1 cellular context compared by ENCODE assay signal in the genomic region with DNA sequence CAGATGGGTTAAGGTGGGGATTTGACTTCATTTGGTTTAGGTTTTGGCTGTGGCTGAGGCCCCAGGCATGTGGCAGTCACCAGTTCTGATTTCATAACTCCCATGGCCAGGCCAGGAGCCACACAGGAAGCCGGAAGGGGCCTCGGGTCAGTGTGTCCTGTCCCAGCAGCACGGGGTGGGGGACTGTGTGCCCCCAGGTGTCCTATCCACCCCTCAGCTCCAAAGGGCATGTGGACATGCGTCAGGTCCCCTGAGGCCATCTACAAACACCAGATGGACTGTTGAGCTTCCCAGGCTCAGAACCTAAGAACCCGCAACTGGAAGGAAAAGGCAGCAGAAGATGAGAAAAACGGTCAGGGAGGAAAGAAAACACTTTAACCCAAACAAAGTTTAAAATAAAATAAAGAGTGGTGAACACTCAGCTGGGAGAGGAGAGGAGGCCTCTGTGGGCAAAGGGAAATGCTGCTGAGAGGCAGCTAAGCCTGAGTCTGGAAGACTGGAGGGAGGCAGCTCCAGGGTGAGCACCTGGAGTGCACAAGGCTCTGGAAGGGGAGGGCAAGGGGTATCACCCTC.
TF ChIP-seq lines count a peak whose summit lies in the region.

No MANE protein-coding gene starts in this region.

TF ChIP-seq in HepG2, 621 proteins besides CTCF, POLR2A, EP300 and RAD21 (continued from another document and continues in another):
- TF ChIP-seq, protein P1, sequence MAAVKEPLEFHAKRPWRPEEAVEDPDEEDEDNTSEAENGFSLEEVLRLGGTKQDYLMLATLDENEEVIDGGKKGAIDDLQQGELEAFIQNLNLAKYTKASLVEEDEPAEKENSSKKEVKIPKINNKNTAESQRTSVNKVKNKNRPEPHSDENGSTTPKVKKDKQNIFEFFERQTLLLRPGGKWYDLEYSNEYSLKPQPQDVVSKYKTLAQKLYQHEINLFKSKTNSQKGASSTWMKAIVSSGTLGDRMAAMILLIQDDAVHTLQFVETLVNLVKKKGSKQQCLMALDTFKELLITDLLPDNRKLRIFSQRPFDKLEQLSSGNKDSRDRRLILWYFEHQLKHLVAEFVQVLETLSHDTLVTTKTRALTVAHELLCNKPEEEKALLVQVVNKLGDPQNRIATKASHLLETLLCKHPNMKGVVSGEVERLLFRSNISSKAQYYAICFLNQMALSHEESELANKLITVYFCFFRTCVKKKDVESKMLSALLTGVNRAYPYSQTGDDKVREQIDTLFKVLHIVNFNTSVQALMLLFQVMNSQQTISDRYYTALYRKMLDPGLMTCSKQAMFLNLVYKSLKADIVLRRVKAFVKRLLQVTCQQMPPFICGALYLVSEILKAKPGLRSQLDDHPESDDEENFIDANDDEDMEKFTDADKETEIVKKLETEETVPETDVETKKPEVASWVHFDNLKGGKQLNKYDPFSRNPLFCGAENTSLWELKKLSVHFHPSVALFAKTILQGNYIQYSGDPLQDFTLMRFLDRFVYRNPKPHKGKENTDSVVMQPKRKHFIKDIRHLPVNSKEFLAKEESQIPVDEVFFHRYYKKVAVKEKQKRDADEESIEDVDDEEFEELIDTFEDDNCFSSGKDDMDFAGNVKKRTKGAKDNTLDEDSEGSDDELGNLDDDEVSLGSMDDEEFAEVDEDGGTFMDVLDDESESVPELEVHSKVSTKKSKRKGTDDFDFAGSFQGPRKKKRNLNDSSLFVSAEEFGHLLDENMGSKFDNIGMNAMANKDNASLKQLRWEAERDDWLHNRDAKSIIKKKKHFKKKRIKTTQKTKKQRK (IDR thresholded peaks at IDR 0.05; ENCODE audit: low read length), result no peak
- TF ChIP-seq, protein P2, sequence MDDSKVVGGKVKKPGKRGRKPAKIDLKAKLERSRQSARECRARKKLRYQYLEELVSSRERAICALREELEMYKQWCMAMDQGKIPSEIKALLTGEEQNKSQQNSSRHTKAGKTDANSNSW (CRISPR knock-in tag; IDR thresholded peaks at IDR 0.05; ENCODE audit: borderline replicate concordance), result no peak
- TF ChIP-seq, protein P3, sequence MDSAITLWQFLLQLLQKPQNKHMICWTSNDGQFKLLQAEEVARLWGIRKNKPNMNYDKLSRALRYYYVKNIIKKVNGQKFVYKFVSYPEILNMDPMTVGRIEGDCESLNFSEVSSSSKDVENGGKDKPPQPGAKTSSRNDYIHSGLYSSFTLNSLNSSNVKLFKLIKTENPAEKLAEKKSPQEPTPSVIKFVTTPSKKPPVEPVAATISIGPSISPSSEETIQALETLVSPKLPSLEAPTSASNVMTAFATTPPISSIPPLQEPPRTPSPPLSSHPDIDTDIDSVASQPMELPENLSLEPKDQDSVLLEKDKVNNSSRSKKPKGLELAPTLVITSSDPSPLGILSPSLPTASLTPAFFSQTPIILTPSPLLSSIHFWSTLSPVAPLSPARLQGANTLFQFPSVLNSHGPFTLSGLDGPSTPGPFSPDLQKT (CRISPR knock-in tag; IDR thresholded peaks at IDR 0.05; ENCODE audit: borderline replicate concordance), result no peak
- TF ChIP-seq ZNF33B (CRISPR knock-in tag; IDR thresholded peaks at IDR 0.05) (no peak), ZNF644 (CRISPR knock-in tag; IDR thresholded peaks at IDR 0.05; ENCODE audit: low read depth) (peak; percentile 95), MXD4 (CRISPR knock-in tag; IDR thresholded peaks at IDR 0.05) (peak; percentile 71; the same call in 1 of the 2 replicates), EHMT2 (IDR thresholded peaks at IDR 0.05; ENCODE audit: borderline replicate concordance, low read depth, low read length) (no peak), TMF1 (CRISPR knock-in tag; IDR thresholded peaks at IDR 0.05; ENCODE audit: low read depth) (no peak), ZNF782 (CRISPR knock-in tag; IDR thresholded peaks at IDR 0.05; ENCODE audit: borderline replicate concordance) (0 out of 2 replicates have a peak, but pooled peaks have one; percentile 18), THYN1 (CRISPR knock-in tag; IDR thresholded peaks at IDR 0.05; ENCODE audit: borderline replicate concordance, low read depth) (0 out of 2 replicates have a peak, but pooled peaks have one; percentile 27), HDAC1 (CRISPR knock-in tag; IDR thresholded peaks at IDR 0.05) (peak; percentile 97), RFX3 (CRISPR knock-in tag; IDR thresholded peaks at IDR 0.05) (no peak), ZBTB21 (CRISPR knock-in tag; IDR thresholded peaks at IDR 0.05) (no peak), IRX3 (CRISPR knock-in tag; IDR thresholded peaks at IDR 0.05; ENCODE audit: borderline replicate concordance, low read depth) (0 out of 2 replicates have a peak, but pooled peaks have one; percentile 59), SMARCC2 (IDR thresholded peaks at IDR 0.05) (no peak), NR3C1 (CRISPR knock-in tag; IDR thresholded peaks at IDR 0.05) (no peak), NBN (conservative IDR thresholded peaks at IDR 0.05) (no peak), CBFB (CRISPR knock-in tag; IDR thresholded peaks at IDR 0.05) (peak; percentile 57), ZFP41 (CRISPR knock-in tag; IDR thresholded peaks at IDR 0.05; ENCODE audit: borderline replicate concordance) (peak; percentile 79; the same call in 1 of the 2 replicates), ARNT2 (CRISPR knock-in tag; IDR thresholded peaks at IDR 0.05; ENCODE audit: low read depth) (peak; percentile 66; the same call in 1 of the 2 replicates), REL (CRISPR knock-in tag; conservative IDR thresholded peaks at IDR 0.05) (no peak), ZNF605 (CRISPR knock-in tag; IDR thresholded peaks at IDR 0.05) (0 out of 2 replicates have a peak, but pooled peaks have one; percentile 29), ZEB1 (IDR thresholded peaks at IDR 0.05; ENCODE audit: insufficient replicate concordance, low read depth) (peak; percentile 73), TBX2 (CRISPR knock-in tag; IDR thresholded peaks at IDR 0.05; ENCODE audit: borderline replicate concordance) (peak; percentile 88; the same call in 1 of the 2 replicates), ZNF619 (CRISPR knock-in tag; IDR thresholded peaks at IDR 0.05) (peak; percentile 69; the same call in 1 of the 2 replicates), NFYC (CRISPR knock-in tag; IDR thresholded peaks at IDR 0.05) (peak; percentile 23; the same call in 1 of the 2 replicates), ZNF225 (CRISPR knock-in tag; IDR thresholded peaks at IDR 0.05) (no peak)
- TF ChIP-seq, protein P4, sequence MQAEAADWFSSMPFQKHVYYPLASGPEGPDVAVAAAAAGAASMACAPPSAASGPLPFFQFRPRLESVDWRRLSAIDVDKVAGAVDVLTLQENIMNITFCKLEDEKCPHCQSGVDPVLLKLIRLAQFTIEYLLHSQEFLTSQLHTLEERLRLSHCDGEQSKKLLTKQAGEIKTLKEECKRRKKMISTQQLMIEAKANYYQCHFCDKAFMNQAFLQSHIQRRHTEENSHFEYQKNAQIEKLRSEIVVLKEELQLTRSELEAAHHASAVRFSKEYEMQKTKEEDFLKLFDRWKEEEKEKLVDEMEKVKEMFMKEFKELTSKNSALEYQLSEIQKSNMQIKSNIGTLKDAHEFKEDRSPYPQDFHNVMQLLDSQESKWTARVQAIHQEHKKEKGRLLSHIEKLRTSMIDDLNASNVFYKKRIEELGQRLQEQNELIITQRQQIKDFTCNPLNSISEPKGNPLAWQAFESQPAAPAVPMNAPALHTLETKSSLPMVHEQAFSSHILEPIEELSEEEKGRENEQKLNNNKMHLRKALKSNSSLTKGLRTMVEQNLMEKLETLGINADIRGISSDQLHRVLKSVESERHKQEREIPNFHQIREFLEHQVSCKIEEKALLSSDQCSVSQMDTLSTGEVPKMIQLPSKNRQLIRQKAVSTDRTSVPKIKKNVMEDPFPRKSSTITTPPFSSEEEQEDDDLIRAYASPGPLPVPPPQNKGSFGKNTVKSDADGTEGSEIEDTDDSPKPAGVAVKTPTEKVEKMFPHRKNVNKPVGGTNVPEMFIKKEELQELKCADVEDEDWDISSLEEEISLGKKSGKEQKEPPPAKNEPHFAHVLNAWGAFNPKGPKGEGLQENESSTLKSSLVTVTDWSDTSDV (CRISPR knock-in tag; IDR thresholded peaks at IDR 0.05), result no peak
- TF ChIP-seq, protein P5, sequence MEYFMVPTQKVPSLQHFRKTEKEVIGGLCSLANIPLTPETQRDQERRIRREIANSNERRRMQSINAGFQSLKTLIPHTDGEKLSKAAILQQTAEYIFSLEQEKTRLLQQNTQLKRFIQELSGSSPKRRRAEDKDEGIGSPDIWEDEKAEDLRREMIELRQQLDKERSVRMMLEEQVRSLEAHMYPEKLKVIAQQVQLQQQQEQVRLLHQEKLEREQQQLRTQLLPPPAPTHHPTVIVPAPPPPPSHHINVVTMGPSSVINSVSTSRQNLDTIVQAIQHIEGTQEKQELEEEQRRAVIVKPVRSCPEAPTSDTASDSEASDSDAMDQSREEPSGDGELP (IDR thresholded peaks at IDR 0.05; ENCODE audit: borderline replicate concordance, low read depth), result peak; percentile 78; the same call in 1 of the 2 replicates
- TF ChIP-seq, protein P6, sequence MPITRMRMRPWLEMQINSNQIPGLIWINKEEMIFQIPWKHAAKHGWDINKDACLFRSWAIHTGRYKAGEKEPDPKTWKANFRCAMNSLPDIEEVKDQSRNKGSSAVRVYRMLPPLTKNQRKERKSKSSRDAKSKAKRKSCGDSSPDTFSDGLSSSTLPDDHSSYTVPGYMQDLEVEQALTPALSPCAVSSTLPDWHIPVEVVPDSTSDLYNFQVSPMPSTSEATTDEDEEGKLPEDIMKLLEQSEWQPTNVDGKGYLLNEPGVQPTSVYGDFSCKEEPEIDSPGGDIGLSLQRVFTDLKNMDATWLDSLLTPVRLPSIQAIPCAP (CRISPR knock-in tag; IDR thresholded peaks at IDR 0.05; ENCODE audit: low read depth), result 0 out of 2 replicates have a peak, but pooled peaks have one; percentile 61
- TF ChIP-seq, protein P7, sequence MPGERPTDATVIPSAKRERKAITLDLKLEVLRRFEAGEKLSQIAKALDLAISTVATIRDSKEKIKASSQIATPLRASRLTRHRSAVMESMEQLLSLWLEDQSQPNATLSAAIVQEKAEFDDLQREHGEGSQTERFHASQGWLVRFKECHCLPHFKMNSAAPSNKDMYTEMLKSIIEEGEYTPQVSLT (CRISPR knock-in tag; IDR thresholded peaks at IDR 0.05; ENCODE audit: borderline replicate concordance, low read depth), result no peak
- TF ChIP-seq, protein P8, sequence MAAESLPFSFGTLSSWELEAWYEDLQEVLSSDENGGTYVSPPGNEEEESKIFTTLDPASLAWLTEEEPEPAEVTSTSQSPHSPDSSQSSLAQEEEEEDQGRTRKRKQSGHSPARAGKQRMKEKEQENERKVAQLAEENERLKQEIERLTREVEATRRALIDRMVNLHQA (CRISPR knock-in tag; IDR thresholded peaks at IDR 0.05), result no peak
- TF ChIP-seq, protein P9, sequence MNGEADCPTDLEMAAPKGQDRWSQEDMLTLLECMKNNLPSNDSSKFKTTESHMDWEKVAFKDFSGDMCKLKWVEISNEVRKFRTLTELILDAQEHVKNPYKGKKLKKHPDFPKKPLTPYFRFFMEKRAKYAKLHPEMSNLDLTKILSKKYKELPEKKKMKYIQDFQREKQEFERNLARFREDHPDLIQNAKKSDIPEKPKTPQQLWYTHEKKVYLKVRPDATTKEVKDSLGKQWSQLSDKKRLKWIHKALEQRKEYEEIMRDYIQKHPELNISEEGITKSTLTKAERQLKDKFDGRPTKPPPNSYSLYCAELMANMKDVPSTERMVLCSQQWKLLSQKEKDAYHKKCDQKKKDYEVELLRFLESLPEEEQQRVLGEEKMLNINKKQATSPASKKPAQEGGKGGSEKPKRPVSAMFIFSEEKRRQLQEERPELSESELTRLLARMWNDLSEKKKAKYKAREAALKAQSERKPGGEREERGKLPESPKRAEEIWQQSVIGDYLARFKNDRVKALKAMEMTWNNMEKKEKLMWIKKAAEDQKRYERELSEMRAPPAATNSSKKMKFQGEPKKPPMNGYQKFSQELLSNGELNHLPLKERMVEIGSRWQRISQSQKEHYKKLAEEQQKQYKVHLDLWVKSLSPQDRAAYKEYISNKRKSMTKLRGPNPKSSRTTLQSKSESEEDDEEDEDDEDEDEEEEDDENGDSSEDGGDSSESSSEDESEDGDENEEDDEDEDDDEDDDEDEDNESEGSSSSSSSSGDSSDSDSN (CRISPR knock-in tag; IDR thresholded peaks at IDR 0.05), result peak; percentile 71; the same call in 1 of the 2 replicates
- TF ChIP-seq, protein P10, sequence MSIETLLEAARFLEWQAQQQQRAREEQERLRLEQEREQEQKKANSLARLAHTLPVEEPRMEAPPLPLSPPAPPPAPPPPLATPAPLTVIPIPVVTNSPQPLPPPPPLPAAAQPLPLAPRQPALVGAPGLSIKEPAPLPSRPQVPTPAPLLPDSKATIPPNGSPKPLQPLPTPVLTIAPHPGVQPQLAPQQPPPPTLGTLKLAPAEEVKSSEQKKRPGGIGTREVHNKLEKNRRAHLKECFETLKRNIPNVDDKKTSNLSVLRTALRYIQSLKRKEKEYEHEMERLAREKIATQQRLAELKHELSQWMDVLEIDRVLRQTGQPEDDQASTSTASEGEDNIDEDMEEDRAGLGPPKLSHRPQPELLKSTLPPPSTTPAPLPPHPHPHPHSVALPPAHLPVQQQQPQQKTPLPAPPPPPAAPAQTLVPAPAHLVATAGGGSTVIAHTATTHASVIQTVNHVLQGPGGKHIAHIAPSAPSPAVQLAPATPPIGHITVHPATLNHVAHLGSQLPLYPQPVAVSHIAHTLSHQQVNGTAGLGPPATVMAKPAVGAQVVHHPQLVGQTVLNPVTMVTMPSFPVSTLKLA (IDR thresholded peaks at IDR 0.05), result no peak
- TF ChIP-seq, protein P11, sequence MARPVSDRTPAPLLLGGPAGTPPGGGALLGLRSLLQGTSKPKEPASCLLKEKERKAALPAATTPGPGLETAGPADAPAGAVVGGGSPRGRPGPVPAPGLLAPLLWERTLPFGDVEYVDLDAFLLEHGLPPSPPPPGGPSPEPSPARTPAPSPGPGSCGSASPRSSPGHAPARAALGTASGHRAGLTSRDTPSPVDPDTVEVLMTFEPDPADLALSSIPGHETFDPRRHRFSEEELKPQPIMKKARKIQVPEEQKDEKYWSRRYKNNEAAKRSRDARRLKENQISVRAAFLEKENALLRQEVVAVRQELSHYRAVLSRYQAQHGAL (CRISPR knock-in tag; IDR thresholded peaks at IDR 0.05; ENCODE audit: not compliant biosample characterization), result no peak
- TF ChIP-seq, protein P12, sequence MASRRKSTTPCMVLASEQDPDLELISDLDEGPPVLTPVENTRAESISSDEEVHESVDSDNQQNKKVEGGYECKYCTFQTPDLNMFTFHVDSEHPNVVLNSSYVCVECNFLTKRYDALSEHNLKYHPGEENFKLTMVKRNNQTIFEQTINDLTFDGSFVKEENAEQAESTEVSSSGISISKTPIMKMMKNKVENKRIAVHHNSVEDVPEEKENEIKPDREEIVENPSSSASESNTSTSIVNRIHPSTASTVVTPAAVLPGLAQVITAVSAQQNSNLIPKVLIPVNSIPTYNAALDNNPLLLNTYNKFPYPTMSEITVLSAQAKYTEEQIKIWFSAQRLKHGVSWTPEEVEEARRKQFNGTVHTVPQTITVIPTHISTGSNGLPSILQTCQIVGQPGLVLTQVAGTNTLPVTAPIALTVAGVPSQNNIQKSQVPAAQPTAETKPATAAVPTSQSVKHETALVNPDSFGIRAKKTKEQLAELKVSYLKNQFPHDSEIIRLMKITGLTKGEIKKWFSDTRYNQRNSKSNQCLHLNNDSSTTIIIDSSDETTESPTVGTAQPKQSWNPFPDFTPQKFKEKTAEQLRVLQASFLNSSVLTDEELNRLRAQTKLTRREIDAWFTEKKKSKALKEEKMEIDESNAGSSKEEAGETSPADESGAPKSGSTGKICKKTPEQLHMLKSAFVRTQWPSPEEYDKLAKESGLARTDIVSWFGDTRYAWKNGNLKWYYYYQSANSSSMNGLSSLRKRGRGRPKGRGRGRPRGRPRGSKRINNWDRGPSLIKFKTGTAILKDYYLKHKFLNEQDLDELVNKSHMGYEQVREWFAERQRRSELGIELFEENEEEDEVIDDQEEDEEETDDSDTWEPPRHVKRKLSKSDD (CRISPR knock-in tag; IDR thresholded peaks at IDR 0.05; ENCODE audit: low read depth), result 0 out of 2 replicates have a peak, but pooled peaks have one; percentile 34
